ENCODE assay signal across 11 cellular contexts in genomic region chr2:212520340-212520739, GRCh38. TPM values are rescaled to one million over a fixed set of nuclear protein-coding genes. Genes with fewer than 3 reads are reported as not detected.
A peak's percentile ranks its signal among the peaks of the same experiment; 100 is the strongest.
DNase-seq lines count a peak whose midpoint lies in the region; ATAC-seq and TF ChIP-seq lines count a peak whose summit lies in the region.
"Had no signal": no experiment of that assay in that cellular context is flagged by ENCODE, and none has a peak within 500 bp of the region (broad histone marks: within the 10 kb centered on the region; RNA-seq: fewer than 3 reads in every experiment).

No MANE protein-coding gene starts in this region.

- H3K9me3 ChIP-seq in thoracic aorta: no peaks in the 10 kb centered on the region

- no peaks in the 10 kb centered on the region for H3K27me3 ChIP-seq in thoracic aorta (replicated peaks; ENCODE audit: insufficient read depth)

- peak; percentile 17 for TF ChIP-seq CTCF in thoracic aorta (IDR thresholded peaks at IDR 0.05)

- no peak overlapping the region for H3K27ac ChIP-seq in thoracic aorta

- no peak overlapping the region for H3K4me3 ChIP-seq in thoracic aorta

- no peaks in the 10 kb centered on the region for H3K36me3 ChIP-seq in thoracic aorta

- H3K4me1 ChIP-seq in thoracic aorta (ENCODE audit: control insufficient read depth in 1 of 2, low read depth in 2 of 2): peaks cover 6 to 51% of the 10 kb centered on the region in 2 donors

- ATAC-seq in thoracic aorta (ENCODE audit: insufficient number of reproducible peaks, low FRiP score, low read depth): no peak
- no peak for ATAC-seq in HG02870 (IDR thresholded peaks at IDR 0.05; ENCODE audit: unreplicated experiment)
- ATAC-seq in HG02938 (IDR thresholded peaks at IDR 0.05; ENCODE audit: unreplicated experiment): no peak

- DNase-seq in NCI-H82 (lab: John Stamatoyannopoulos, UW) (peak; percentile 58), NCI-H82 treated with DMSO at 0.1 percent for 48 hours (lab: John Stamatoyannopoulos, UW; ENCODE audit: unreplicated experiment) (no peak), NCI-H2227 (lab: John Stamatoyannopoulos, UW; ENCODE audit: unreplicated experiment) (peak; percentile 52), dermis blood vessel endothelial cell (peak; percentile 20), thoracic aorta (ENCODE audit: low spot score) (no peak), NCI-H2029 (lab: John Stamatoyannopoulos, UW) (no peak)
- DNase-seq: CD4-positive, CD25-positive, alpha-beta regulatory T cell; SHP77 treated with DMSO at 0.1 percent for 48 hours had no signal

RNA-seq across cellular contexts. Expression of gene ERBB4, which starts 18.3 kb away (rescaled TPM):
- total RNA-seq in dermis blood vessel endothelial cell: 0.14 and 0.17 TPM in 2 replicates
- 10 to 100 TPM; 15.7 to 29.3 TPM for total RNA-seq in thoracic aorta
- total RNA-seq: CD4-positive, CD25-positive, alpha-beta regulatory T cell; dermis microvascular lymphatic vessel endothelial cell had no signal

Comparison
In these comparisons a context has a peak if more than half of its experiments do, and no peak if none do; other contexts are left out.
1. DNase-seq: peak in NCI-H82 (single experiment), NCI-H2227 (single experiment) and dermis blood vessel endothelial cell (single experiment); none in NCI-H82 treated with DMSO at 0.1 percent for 48 hours (single experiment), thoracic aorta (single experiment) and NCI-H2029 (single experiment).
2. RNA of gene ERBB4, which starts 18.3 kb away (total RNA-seq): 15.7 to 29.3 TPM in thoracic aorta; 0.14 to 0.17 TPM in dermis blood vessel endothelial cell; every median in the first group is over 10 times any median in the second.